ENCODE assay signal across 27 cellular contexts in the genomic region with DNA sequence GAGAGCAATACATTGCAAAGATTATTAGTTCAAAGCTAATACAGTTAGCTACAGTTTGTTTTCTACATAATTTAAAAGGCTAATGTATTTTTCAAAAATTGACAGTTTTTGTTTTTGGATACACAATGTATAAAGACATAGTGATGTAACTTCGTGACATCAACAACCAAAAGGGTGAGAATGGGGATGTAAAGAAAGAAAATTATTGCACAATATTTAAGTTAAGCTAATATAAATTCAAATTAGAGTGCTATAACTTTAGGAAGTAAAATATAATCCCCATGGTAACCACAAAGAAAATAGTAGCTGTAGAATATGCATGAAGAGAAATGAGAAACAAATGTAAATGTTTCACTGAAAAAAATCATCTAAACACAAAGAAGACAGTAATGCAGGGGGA.
"Had no signal": no experiment of that assay in that cellular context is flagged by ENCODE, and none has a peak within 500 bp of the region (broad histone marks: within the 10 kb centered on the region; RNA-seq: fewer than 3 reads in every experiment).

No MANE protein-coding gene starts in this region.

- ATAC-seq: stimulated activated effector memory CD8-positive, alpha-beta T cell treated with anti-CD3 and anti-CD28 coated beads, Interleukin-12 subunit alpha, Interleukin-12 subunit beta, amount 100 ng/mL, for 72 hours; stimulated activated memory B cell treated with anti-CD40 and anti-IgM and Interleukin-4, amounts not matched to agents 10 μg/mL and 1 μg/mL and 100 μg/mL, for 72 hours; stimulated activated naive B cell treated with anti-CD40 and anti-IgM and Interleukin-4, amounts not matched to agents 10 μg/mL and 1 μg/mL and 100 μg/mL, for 72 hours; stimulated activated naive CD8-positive, alpha-beta T cell treated with anti-CD3 and anti-CD28 coated beads, Interleukin-15, amount 100 ng/mL, for 72 hours; stimulated activated naive CD8-positive, alpha-beta T cell treated with anti-CD3 and anti-CD28 coated beads, Interleukin-15, Interleukin-2, amounts not matched to agents 100 U/mL and 50 U/mL, for 24 hours; upper lobe of right lung had no signal

- H3K27ac ChIP-seq: stomach, suprapubic skin, testis, thoracic aorta, thyroid gland, tibial artery, tibial nerve, transverse colon, upper lobe of left lung, upper lobe of right lung, uterus, vagina had no signal

- H3K4me3 ChIP-seq: stomach, suprapubic skin, testis, thoracic aorta, thyroid gland, tibial artery, tibial nerve, transverse colon, upper lobe of left lung, upper lobe of right lung, uterus, vagina had no signal

- DNase-seq: stimulated activated CD4-positive, alpha-beta T cell treated with anti-CD3 and anti-CD28 coated beads, Interleukin-2, amount 100 ng/mL, for 48 hours; stimulated activated CD4-positive, alpha-beta T cell treated with anti-CD3 and anti-CD28 coated beads, Interleukin-4, amount 100 ng/mL, for 1 hour; stimulated activated CD4-positive, alpha-beta T cell treated with anti-CD3 and anti-CD28 coated beads, Interleukin-4, amount 100 ng/mL, for 24 hours; stimulated activated CD4-positive, alpha-beta T cell treated with anti-CD3 and anti-CD28 coated beads, Interleukin-4, amount 100 ng/mL, for 4 hours; stimulated activated CD8-positive, alpha-beta memory T cell treated with anti-CD3 and anti-CD28 coated beads, Interleukin-4, amount 100 ng/mL, for 48 hours; stimulated activated naive B cell treated with anti-CD40 and anti-IgM and Interleukin-4, amounts not matched to agents 10 μg/mL and 1 μg/mL and 100 μg/mL, for 72 hours; stimulated activated naive CD4-positive, alpha-beta T cell; stimulated activated naive CD4-positive, alpha-beta T cell treated with Interleukin-2 at 50 U/mL for 16 hours; stimulated activated naive CD8-positive, alpha-beta T cell treated with anti-CD3 and anti-CD28 coated beads, Interleukin-15, amount 100 ng/mL, for 72 hours; stimulated activated naive CD8-positive, alpha-beta T cell treated with anti-CD3 and anti-CD28 coated beads, Interleukin-15, Interleukin-2, amounts not matched to agents 100 U/mL and 50 U/mL, for 24 hours; stomach; substantia nigra; testis; thyroid gland; tibial artery; transverse colon; trophoblast cell; upper lobe of left lung; upper lobe of right lung; uterus had no signal

- H3K9me3 ChIP-seq: testis, thyroid gland, vagina had no signal

- H3K27me3 ChIP-seq: stomach, suprapubic skin, testis, thyroid gland, tibial artery, tibial nerve, transverse colon, upper lobe of left lung, upper lobe of right lung, uterus, vagina had no signal

- H3K36me3 ChIP-seq: stomach, suprapubic skin, thoracic aorta, thyroid gland, tibial artery, tibial nerve, transverse colon, upper lobe of left lung, upper lobe of right lung, uterus, vagina had no signal

- H3K4me1 ChIP-seq: stomach, suprapubic skin, testis, thyroid gland, tibial artery, tibial nerve, transverse colon, upper lobe of left lung, upper lobe of right lung, uterus, vagina had no signal

- FAIRE-seq: urothelium cell line had no signal
